1 cellular context compared by ENCODE assay signal in the genomic region with DNA sequence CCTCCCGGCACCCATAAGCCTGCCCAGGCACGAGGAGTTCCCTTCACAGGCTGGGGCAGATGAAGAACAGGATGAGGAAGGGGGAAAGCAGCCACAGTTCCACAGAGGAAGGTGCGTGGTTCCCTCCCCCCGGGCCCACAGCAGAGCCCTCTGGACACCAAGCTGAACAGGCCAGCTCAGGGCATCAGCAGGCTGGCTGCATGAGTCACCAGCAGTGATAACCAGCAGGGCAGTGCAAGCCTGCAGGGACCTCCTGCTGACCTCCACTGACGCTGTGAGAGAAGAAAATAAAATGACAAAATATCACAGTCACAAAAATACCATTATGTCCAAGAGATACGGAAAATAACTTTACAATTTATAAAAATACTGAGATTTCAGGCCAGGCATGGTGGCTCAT.
TF ChIP-seq lines count a peak whose summit lies in the region.

No MANE protein-coding gene starts in this region.

TF ChIP-seq in WTC11, 78 proteins besides CTCF, POLR2A, EP300 and RAD21:
- TF ChIP-seq, protein P1, sequence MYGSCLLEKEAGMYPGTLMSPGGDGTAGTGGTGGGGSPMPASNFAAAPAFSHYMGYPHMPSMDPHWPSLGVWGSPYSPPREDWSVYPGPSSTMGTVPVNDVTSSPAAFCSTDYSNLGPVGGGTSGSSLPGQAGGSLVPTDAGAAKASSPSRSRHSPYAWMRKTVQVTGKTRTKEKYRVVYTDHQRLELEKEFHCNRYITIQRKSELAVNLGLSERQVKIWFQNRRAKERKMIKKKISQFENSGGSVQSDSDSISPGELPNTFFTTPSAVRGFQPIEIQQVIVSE (CRISPR knock-in tag; IDR thresholded peaks at IDR 0.05; ENCODE audit: borderline replicate concordance): no peak
- TF ChIP-seq ZNF121 (CRISPR knock-in tag; IDR thresholded peaks at IDR 0.05) (no peak), FOXP1 (CRISPR knock-in tag; IDR thresholded peaks at IDR 0.05; ENCODE audit: borderline replicate concordance) (no peak), CBFB (CRISPR knock-in tag; IDR thresholded peaks at IDR 0.05; ENCODE audit: low read depth) (no peak)
- TF ChIP-seq, protein P2, sequence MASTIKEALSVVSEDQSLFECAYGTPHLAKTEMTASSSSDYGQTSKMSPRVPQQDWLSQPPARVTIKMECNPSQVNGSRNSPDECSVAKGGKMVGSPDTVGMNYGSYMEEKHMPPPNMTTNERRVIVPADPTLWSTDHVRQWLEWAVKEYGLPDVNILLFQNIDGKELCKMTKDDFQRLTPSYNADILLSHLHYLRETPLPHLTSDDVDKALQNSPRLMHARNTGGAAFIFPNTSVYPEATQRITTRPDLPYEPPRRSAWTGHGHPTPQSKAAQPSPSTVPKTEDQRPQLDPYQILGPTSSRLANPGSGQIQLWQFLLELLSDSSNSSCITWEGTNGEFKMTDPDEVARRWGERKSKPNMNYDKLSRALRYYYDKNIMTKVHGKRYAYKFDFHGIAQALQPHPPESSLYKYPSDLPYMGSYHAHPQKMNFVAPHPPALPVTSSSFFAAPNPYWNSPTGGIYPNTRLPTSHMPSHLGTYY (CRISPR knock-in tag; IDR thresholded peaks at IDR 0.05): no peak
